In genomic region chr3:11534011-11534782, GRCh38 we compare ENCODE assay signal across 22 cellular contexts.
DNase-seq lines count a peak whose midpoint lies in the region; ATAC-seq and TF ChIP-seq lines count a peak whose summit lies in the region.
"Had no signal": no experiment of that assay in that cellular context is flagged by ENCODE, and none has a peak within 500 bp of the region (broad histone marks: within the 10 kb centered on the region; RNA-seq: fewer than 3 reads in every experiment).

No MANE protein-coding gene starts in this region.

- H3K36me3 Mint-ChIP-seq in mesothelial cell of epicardium, result no peaks in the 10 kb centered on the region

- intact Hi-C loops in stomach (cut with DNase I; ENCODE audit: low total_unique reads), result no loop called here

- ATAC-seq in HG03439 (IDR thresholded peaks at IDR 0.05; ENCODE audit: unreplicated experiment), result no peak
- ATAC-seq: activated T-cell treated with anti-CD3 and anti-CD28 coated beads, Interleukin-2, amount 50 U/mL, for 72 hours had no signal

- no peak for TF ChIP-seq EP300 in stomach (IDR thresholded peaks at IDR 0.05)

- H3K27ac ChIP-seq in RWPE1 (peak overlapping the region; percentile 66), stomach (no peak overlapping the region)
- H3K27ac ChIP-seq: brain microvascular endothelial cell, neutrophil, right lobe of liver, SJSA1 had no signal

- no peaks in the 10 kb centered on the region for H3K27me3 Mint-ChIP-seq in mesothelial cell of epicardium (ENCODE audit: low read depth)
- H3K27me3 Mint-ChIP-seq: activated naive CD8-positive, alpha-beta T cell; dendritic cell treated with granulocyte-macrophage colony-stimulating factor and Interleukin-4, amounts not matched to agents 40 ng/mL and 50 ng/mL, for 4 days had no signal

- H3K27me3 ChIP-seq in stomach, result no peaks in the 10 kb centered on the region
- H3K27me3 ChIP-seq: brain microvascular endothelial cell, neutrophil, right lobe of liver, SJSA1 had no signal

- WGBS in stomach, 5 donors, result 75 to 92% (median 84%) methylated on average over 18 to 20 of the region's 20 CpGs

- no peak overlapping the region for H3K4me3 ChIP-seq in stomach
- H3K4me3 ChIP-seq: right lobe of liver, SJSA1 had no signal

- POLR2A ChIA-PET in RWPE1 (lab: Yijun Ruan, JAX; ENCODE audit: low non-redundant PET), result no interaction called here

- CTCF ChIA-PET in RWPE1 (lab: Yijun Ruan, JAX), result no interaction called here

- H3K36me3 ChIP-seq in stomach, result no peaks in the 10 kb centered on the region
- H3K36me3 ChIP-seq: brain microvascular endothelial cell, right lobe of liver, SJSA1 had no signal

- TF ChIP-seq CTCF in RWPE1 (conservative IDR thresholded peaks at IDR 0.05; ENCODE audit: low read depth) (no peak), mesothelial cell of epicardium (IDR thresholded peaks at IDR 0.05; ENCODE audit: unreplicated experiment) (no peak), stomach (IDR thresholded peaks at IDR 0.05) (no peak)

- peaks cover 0 to 33% (median 5%) of the 10 kb centered on the region in 4 donors for H3K4me1 ChIP-seq in stomach
- H3K4me1 ChIP-seq: right lobe of liver had no signal

- DNase-seq in RWPE1 (ENCODE audit: low spot score) (no peak), cerebellum (ENCODE audit: low spot score) (peak; percentile 67), mesothelial cell of epicardium (ENCODE audit: low spot score in 2 of 2, unreplicated experiment in 2 of 2) (no peak), stomach (peak; percentile 65), SIG-M5 (lab: John Stamatoyannopoulos, UW) (no peak), NCI-H2081 treated with DMSO at 0.1 percent for 48 hours (lab: John Stamatoyannopoulos, UW) (no peak)
- DNase-seq in stimulated activated CD4-positive, alpha-beta T cell treated with anti-CD3 and anti-CD28 coated beads, Interleukin-12 subunit alpha, Interleukin-12 subunit beta, amount 100 ng/mL, for 4 hours, result no peak
- DNase-seq: activated T-cell treated with anti-CD3 and anti-CD28 coated beads, Interleukin-2, amount 50 U/mL, for 72 hours; AML-193; brain microvascular endothelial cell; Calu3; foreskin melanocyte; NCI-H1105 treated with DMSO at 0.1 percent for 48 hours; NCI-H524; right lobe of liver; stimulated activated CD4-positive, alpha-beta T cell treated with anti-CD3 and anti-CD28 coated beads, Interleukin-2, amount 100 ng/mL, for 24 hours; stimulated activated naive CD4-positive, alpha-beta T cell treated with Interleukin-2 at 50 U/mL for 16 hours had no signal

- peak overlapping the region; percentile 72 for H3K27ac Mint-ChIP-seq in mesothelial cell of epicardium
- H3K27ac Mint-ChIP-seq: activated naive CD8-positive, alpha-beta T cell; activated T-cell treated with anti-CD3 and anti-CD28 coated beads, Interleukin-2, amount 50 U/mL, for 72 hours; dendritic cell treated with granulocyte-macrophage colony-stimulating factor and Interleukin-4, amounts not matched to agents 40 ng/mL and 50 ng/mL, for 4 days had no signal

- H3K4me3 Mint-ChIP-seq in mesothelial cell of epicardium, result no peak overlapping the region
- H3K4me3 Mint-ChIP-seq: activated naive CD8-positive, alpha-beta T cell; activated T-cell treated with anti-CD3 and anti-CD28 coated beads, Interleukin-2, amount 50 U/mL, for 72 hours; dendritic cell treated with granulocyte-macrophage colony-stimulating factor and Interleukin-4, amounts not matched to agents 40 ng/mL and 50 ng/mL, for 4 days had no signal

- H3K4me1 Mint-ChIP-seq in mesothelial cell of epicardium, result peaks cover 65% of the 10 kb centered on the region

- no peak for TF ChIP-seq POLR2A in stomach (IDR thresholded peaks at IDR 0.05)

- H3K9me3 ChIP-seq in stomach, result no peaks in the 10 kb centered on the region
- H3K9me3 ChIP-seq: neutrophil, right lobe of liver, SJSA1 had no signal

- no peaks in the 10 kb centered on the region for H3K9me3 Mint-ChIP-seq in mesothelial cell of epicardium
- H3K9me3 Mint-ChIP-seq: activated T-cell treated with anti-CD3 and anti-CD28 coated beads, Interleukin-2, amount 50 U/mL, for 72 hours; dendritic cell treated with granulocyte-macrophage colony-stimulating factor and Interleukin-4, amounts not matched to agents 40 ng/mL and 50 ng/mL, for 4 days had no signal

Comparison
In these comparisons a context has a peak if more than half of its experiments do, and no peak if none do; other contexts are left out.
1. DNase-seq: peak in cerebellum (single experiment) and stomach (single experiment); none in RWPE1 (single experiment), mesothelial cell of epicardium (0 of 2), SIG-M5 (single experiment), NCI-H2081 treated with DMSO at 0.1 percent for 48 hours (single experiment) and stimulated activated CD4-positive, alpha-beta T cell treated with anti-CD3 and anti-CD28 coated beads, Interleukin-12 subunit alpha, Interleukin-12 subunit beta, amount 100 ng/mL, for 4 hours (single experiment).